ENCODE assay signal across 25 cellular contexts in the genomic region with DNA sequence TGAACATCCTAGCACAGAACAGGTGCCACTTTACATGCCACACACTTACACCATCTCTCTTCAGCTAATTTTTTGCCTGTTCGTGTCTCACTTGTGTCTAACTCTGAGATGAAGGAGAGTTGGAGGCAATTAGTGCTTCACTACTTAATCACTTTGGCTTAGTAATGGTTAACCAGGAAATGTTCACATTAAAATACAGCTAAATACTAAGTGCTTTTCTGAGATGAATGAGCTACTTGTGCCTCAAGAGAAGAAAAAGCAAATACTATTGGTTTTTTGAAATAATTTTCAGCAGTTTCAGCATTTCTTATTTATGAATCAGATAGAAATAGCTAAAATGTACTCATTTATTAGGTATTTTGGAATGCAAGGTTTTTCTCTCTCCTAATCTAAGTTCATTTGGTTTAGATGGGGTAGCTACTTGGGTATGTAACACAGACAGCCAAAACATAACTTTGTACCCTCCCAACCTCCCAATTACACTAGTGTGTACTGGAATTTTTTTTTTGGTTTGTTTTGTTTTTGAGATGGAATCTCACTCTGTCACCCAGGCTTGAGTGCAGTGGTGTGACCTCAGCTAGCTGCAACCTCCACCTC.
"Had no signal": no experiment of that assay in that cellular context is flagged by ENCODE, and none has a peak within 500 bp of the region (broad histone marks: within the 10 kb centered on the region; RNA-seq: fewer than 3 reads in every experiment).

No MANE protein-coding gene starts in this region.

- H3K36me3 ChIP-seq: cardiac muscle cell, SJCRH30 had no signal

- H3K27me3 ChIP-seq: cardiac muscle cell, SJCRH30 had no signal

- ATAC-seq: activated CD8-positive, alpha-beta T cell treated with anti-CD3 and anti-CD28 coated beads for 36 hours; activated T-cell treated with anti-CD3 and anti-CD28 coated beads, Interleukin-2, amount 50 U/mL, for 72 hours; activated T-helper 17 cell treated with anti-CD3 and anti-CD28 coated beads, Interleukin-2, amount 50 U/mL, for 72 hours; Panc1 had no signal

- H3K4me1 ChIP-seq: SJCRH30 had no signal

- H3K4me3 ChIP-seq: cardiac muscle cell, SJCRH30, SK-N-MC had no signal

- H3K27ac ChIP-seq: cardiac muscle cell, SJCRH30, SK-N-MC had no signal

- H3K9me3 ChIP-seq: SJCRH30 had no signal

- DNase-seq: activated CD4-positive, alpha-beta T cell treated with anti-CD3 and anti-CD28 coated beads, Interleukin-2, amount 10 ng/mL, durations not matched to agents 24 days and 14 days; activated CD4-positive, alpha-beta T cell treated with anti-CD3 and anti-CD28 coated beads, Interleukin-2, amount 50 U/mL, for 4 hours; activated CD8-positive, alpha-beta T cell treated with anti-CD3 and anti-CD28 coated beads for 36 hours; activated effector memory CD4-positive, alpha-beta T cell treated with anti-CD3 and anti-CD28 coated beads, Interleukin-2, amount 50 U/mL, for 16 hours; activated naive CD4-positive, alpha-beta T cell; activated naive CD4-positive, alpha-beta T cell treated with anti-CD3 and anti-CD28 coated beads, Interleukin-2, amount 50 U/mL, for 16 hours; activated naive CD8-positive, alpha-beta T cell treated with anti-CD3 and anti-CD28 coated beads for 36 hours; activated T-cell treated with anti-CD3 and anti-CD28 coated beads, Interleukin-2, amount 50 U/mL, for 1 hour; activated T-cell treated with anti-CD3 and anti-CD28 coated beads, Interleukin-2, amount 50 U/mL, for 72 hours; amniotic stem cell; aorta; MM.1S; MV-4-11; NCI-H1092; NCI-H1436 treated with DMSO at 0.1 percent for 48 hours; NCI-H1694 treated with DMSO at 0.1 percent for 48 hours; NCI-H2029; NCI-H345; NCI-H524 treated with DMSO at 0.1 percent for 48 hours; SHP77; SJCRH30 had no signal
